Comparison of ENCODE assay signal across 3 cellular contexts in the genomic region with DNA sequence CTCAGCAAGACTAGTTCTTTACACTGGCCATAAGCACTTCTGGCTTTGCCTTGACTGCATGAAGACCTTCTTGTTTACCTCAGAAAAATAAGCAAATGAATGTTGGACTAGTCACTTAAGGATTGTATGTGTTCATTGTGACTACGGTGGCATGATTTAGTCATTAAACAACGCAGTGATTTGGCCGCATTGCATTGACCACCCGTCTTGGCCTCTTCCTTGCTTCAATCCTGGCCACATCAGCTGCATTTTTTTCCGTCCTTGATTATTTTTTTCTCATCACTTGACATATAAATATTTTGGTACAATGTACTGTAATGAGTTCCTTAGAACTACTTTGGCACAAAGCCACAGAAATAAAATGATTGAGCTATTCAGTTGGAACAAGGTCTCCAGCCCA.
"Had no signal": no experiment of that assay in that cellular context is flagged by ENCODE, and none has a peak within 500 bp of the region (broad histone marks: within the 10 kb centered on the region; RNA-seq: fewer than 3 reads in every experiment).

No MANE protein-coding gene starts in this region.

- ATAC-seq: GM12878 had no signal

- DNase-seq: GDM1, GF-D8 had no signal

- H3K4me3 ChIP-seq: GM12878 had no signal
